Comparison of ENCODE assay signal across 9 cellular contexts in the genomic region with DNA sequence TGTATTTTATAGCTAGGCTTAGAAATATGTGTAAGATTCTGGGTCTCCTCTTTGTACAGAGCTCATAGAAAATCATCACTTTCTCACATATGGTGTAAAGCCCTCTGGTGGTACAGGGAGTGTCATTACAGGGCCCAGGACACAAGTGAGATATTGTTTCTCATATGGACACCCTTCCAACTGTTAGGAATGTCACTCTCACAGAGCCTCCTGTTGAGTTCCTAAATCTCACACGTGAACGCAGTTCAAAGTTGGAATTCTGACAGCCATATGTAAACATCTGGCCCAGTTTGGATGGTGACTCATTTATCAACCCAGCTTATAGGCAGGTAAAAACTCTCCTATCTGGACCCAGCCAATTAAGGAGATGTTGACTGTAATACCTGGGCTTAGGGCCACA. TPM values are rescaled to one million over a fixed set of nuclear protein-coding genes. Genes with fewer than 3 reads are reported as not detected.
DNase-seq lines count a peak whose midpoint lies in the region; ATAC-seq and TF ChIP-seq lines count a peak whose summit lies in the region.
"Had no signal": no experiment of that assay in that cellular context is flagged by ENCODE, and none has a peak within 500 bp of the region (broad histone marks: within the 10 kb centered on the region; RNA-seq: fewer than 3 reads in every experiment).

No MANE protein-coding gene starts in this region.

- in situ Hi-C loops in GM13977 (cut with MboI; ENCODE audit: low pct_unique_long_range_greater_than_20kb, low sequenced_read_pairs, unreplicated experiment) = no loop called here

- no peak for ATAC-seq in left lobe of liver
- ATAC-seq: mucosa of descending colon had no signal

- TF ChIP-seq CTCF in GM13977 (IDR thresholded peaks at IDR 0.05; ENCODE audit: extremely low read depth, insufficient read depth, missing control alignments) = peak; percentile 30

- peak; percentile 10 for DNase-seq in AG08396 (ENCODE audit: low spot score)
- DNase-seq in GM13977 (ENCODE audit: low spot score) = no peak
- DNase-seq in SK-N-DZ (ENCODE audit: low spot score) = peak; percentile 35
- peak; percentile 18 for DNase-seq in iPS-NIHi11 (ENCODE audit: low spot score)
- DNase-seq in nucleus accumbens (lab: John Stamatoyannopoulos, UW) = no peak
- no peak for DNase-seq in putamen (ENCODE audit: low spot score)
- DNase-seq in DMS153 treated with DMSO at 0.1 percent for 48 hours (lab: John Stamatoyannopoulos, UW; ENCODE audit: unreplicated experiment) = no peak
- no peak for DNase-seq in left lobe of liver (ENCODE audit: low spot score)

RNA-seq across cellular contexts. Expression of gene ZNF107, which starts 35.4 kb away (rescaled TPM):
- polyA plus RNA-seq in SK-N-DZ (2014; cell fraction: cytosol; rRNA removed) = 7.1 and 7.3 TPM in 2 replicates
- 8.4 and 13.6 TPM in 2 replicates for polyA plus RNA-seq in SK-N-DZ (2014; cell fraction: nucleus; rRNA removed)
- 0.70 TPM for total RNA-seq in left lobe of liver

Comparison
In these comparisons a context has a peak if more than half of its experiments do, and no peak if none do; other contexts are left out.
1. DNase-seq: peak in AG08396 (single experiment), SK-N-DZ (single experiment) and iPS-NIHi11 (single experiment); none in GM13977 (single experiment), nucleus accumbens (0 of 56), putamen (single experiment), DMS153 treated with DMSO at 0.1 percent for 48 hours (single experiment) and left lobe of liver (single experiment).